20 cellular contexts compared by ENCODE assay signal in the genomic region with DNA sequence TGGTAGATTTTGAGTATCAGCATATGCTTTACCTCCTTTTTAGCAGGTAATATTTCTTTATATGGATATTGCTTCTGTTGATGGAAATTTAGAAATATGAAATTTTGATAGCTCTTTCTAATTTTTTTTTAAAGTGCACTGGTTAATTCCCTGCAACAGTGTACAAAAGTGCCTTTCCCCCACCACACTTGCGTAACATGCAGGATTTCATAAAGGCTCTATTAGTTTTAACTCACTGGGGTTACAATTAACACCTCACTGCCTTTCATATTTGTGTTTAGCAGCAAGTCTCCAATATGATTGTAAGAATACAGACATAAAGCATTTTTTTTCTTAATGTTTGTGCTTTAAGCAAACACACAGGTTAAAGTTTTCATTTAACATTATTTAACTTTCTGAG. TPM values are rescaled to one million over a fixed set of nuclear protein-coding genes. Genes with fewer than 3 reads are reported as not detected.
DNase-seq lines count a peak whose midpoint lies in the region; ATAC-seq, FAIRE-seq and TF ChIP-seq lines count a peak whose summit lies in the region.
"Had no signal": no experiment of that assay in that cellular context is flagged by ENCODE, and none has a peak within 500 bp of the region (broad histone marks: within the 10 kb centered on the region; RNA-seq: fewer than 3 reads in every experiment).

No MANE protein-coding gene starts in this region.

- no peaks in the 10 kb centered on the region for H3K27me3 Mint-ChIP-seq in mesothelial cell of epicardium (ENCODE audit: low read depth)
- H3K27me3 Mint-ChIP-seq: activated B cell treated with CpG ODN at 0.5 μM for 24 hours; natural killer cell treated with Interleukin-12 subunit alpha and Interleukin-12 subunit beta and Interleukin-15 and Interleukin-18, amount 100 ng/mL, for 72 hours; stimulated activated memory B cell treated with anti-CD40 and anti-IgM and Interleukin-4, amounts not matched to agents 10 μg/mL and 1 μg/mL and 100 μg/mL, for 72 hours had no signal

- H3K36me3 Mint-ChIP-seq in mesothelial cell of epicardium: peaks cover 2% of the 10 kb centered on the region
- H3K36me3 Mint-ChIP-seq: natural killer cell treated with Interleukin-12 subunit alpha and Interleukin-12 subunit beta and Interleukin-15 and Interleukin-18, amount 100 ng/mL, for 72 hours had no signal

- no peak for TF ChIP-seq EP300 in HepG2 (IDR thresholded peaks at IDR 0.05; ENCODE audit: low read depth in 2 of 2, low read length in 2 of 2)
- TF ChIP-seq EP300 in HepG2 (CRISPR knock-in tag; IDR thresholded peaks at IDR 0.05; ENCODE audit: borderline replicate concordance): no peak

- H3K79me2 ChIP-seq in HepG2 (ENCODE audit: insufficient read depth, low read length): peaks cover 58% of the 10 kb centered on the region
- peaks cover 73% of the 10 kb centered on the region for H3K79me2 ChIP-seq in osteoblast (ENCODE audit: insufficient read depth, low read length)

- FAIRE-seq in HepG2 (lab: Jason Lieb, UNC): no peak

- no peak for TF ChIP-seq RAD21 in HepG2 (CRISPR knock-in tag; IDR thresholded peaks at IDR 0.05)

- no TSS peak for BruUV-seq in HepG2 (replicated peaks; lab: Mats Ljungman, UMichigan)

- no peak for TF ChIP-seq POLR2A in HepG2 (IDR thresholded peaks at IDR 0.05; ENCODE audit: insufficient read depth in 1 of 2, low read depth in 2 of 2, low read length in 2 of 2)
- no peak for TF ChIP-seq POLR2A in right lobe of liver (IDR thresholded peaks at IDR 0.05)

- no peak overlapping the region for H3K27ac Mint-ChIP-seq in mesothelial cell of epicardium
- H3K27ac Mint-ChIP-seq: activated B cell treated with CpG ODN at 0.5 μM for 24 hours; activated CD8-positive, alpha-beta T cell treated with anti-CD3 and anti-CD28 coated beads for 36 hours; activated naive CD4-positive, alpha-beta T cell treated with anti-CD3 and anti-CD28 coated beads, Interleukin-2, amount 10 ng/mL, durations not matched to agents 7 days and 5 days; natural killer cell treated with Interleukin-12 subunit alpha and Interleukin-12 subunit beta and Interleukin-15 and Interleukin-18, amount 100 ng/mL, for 72 hours; stimulated activated memory B cell treated with anti-CD40 and anti-IgM and Interleukin-4, amounts not matched to agents 10 μg/mL and 1 μg/mL and 100 μg/mL, for 72 hours had no signal

- no peaks in the 10 kb centered on the region for H3K36me3 ChIP-seq in HepG2 (replicated peaks in 1 of 2; ENCODE audit: control insufficient read depth in 1 of 2, insufficient read depth in 2 of 2, low read length in 2 of 2)
- H3K36me3 ChIP-seq in right lobe of liver: no peaks in the 10 kb centered on the region
- H3K36me3 ChIP-seq in osteoblast (ENCODE audit: insufficient read depth, low read length): no peaks in the 10 kb centered on the region
- H3K36me3 ChIP-seq: ascending aorta, esophagus muscularis mucosa, thoracic aorta had no signal

- no peak overlapping the region for H3K4me2 ChIP-seq in HepG2 (ENCODE audit: low read depth, low read length)
- no peak overlapping the region for H3K4me2 ChIP-seq in osteoblast (ENCODE audit: insufficient read depth, low read length)

- H2AFZ ChIP-seq in HepG2 (ENCODE audit: low read length) (no peak overlapping the region), osteoblast (ENCODE audit: low read length) (no peak overlapping the region)
- H2AFZ ChIP-seq: parathyroid adenoma had no signal

- H3K4me1 ChIP-seq in HepG2 (ENCODE audit: insufficient read depth, low read length): peaks cover 18% of the 10 kb centered on the region
- H3K4me1 ChIP-seq in right lobe of liver: no peaks in the 10 kb centered on the region
- peaks cover 15% of the 10 kb centered on the region for H3K4me1 ChIP-seq in osteoblast (ENCODE audit: insufficient read depth, low read length)

- DNase-seq in HepG2 (ENCODE audit: low spot score) (no peak), right lobe of liver (no peak), NCI-H748 (lab: John Stamatoyannopoulos, UW; ENCODE audit: unreplicated experiment) (peak; percentile 72), epithelial cell of esophagus (ENCODE audit: low read depth) (peak; percentile 16), NCI-H128 (lab: John Stamatoyannopoulos, UW; ENCODE audit: unreplicated experiment) (no peak), osteoblast (ENCODE audit: insufficient read length, low spot score, missing footprints) (no peak), mesothelial cell of epicardium (ENCODE audit: low spot score in 2 of 2, unreplicated experiment in 2 of 2) (no peak)
- no peak for DNase-seq in activated CD4-positive, alpha-beta T cell treated with anti-CD3 and anti-CD28 coated beads for 48 hours
- DNase-seq: activated B cell treated with CpG ODN at 0.5 μM for 24 hours; activated CD8-positive, alpha-beta T cell treated with anti-CD3 and anti-CD28 coated beads for 36 hours; activated naive CD4-positive, alpha-beta T cell treated with anti-CD3 and anti-CD28 coated beads, Interleukin-2, amount 10 ng/mL, durations not matched to agents 7 days and 5 days; cerebellar nuclear complex; DMS 273 treated with DMSO at 0.1 percent for 48 hours; KG1 had no signal

- POLR2A ChIA-PET in HepG2 (lab: Yijun Ruan, JAX): no interaction called here

- H3K9ac ChIP-seq in HepG2 (ENCODE audit: insufficient read depth, low read depth, low read length): no peak overlapping the region
- H3K9ac ChIP-seq: parathyroid adenoma had no signal

- ATAC-seq in HepG2 (no peak), right lobe of liver (no peak)
- ATAC-seq: activated CD8-positive, alpha-beta T cell treated with anti-CD3 and anti-CD28 coated beads for 36 hours; natural killer cell treated with Interleukin-12 subunit alpha and Interleukin-12 subunit beta and Interleukin-15 and Interleukin-18, amount 100 ng/mL, for 72 hours; stimulated activated memory B cell treated with anti-CD40 and anti-IgM and Interleukin-4, amounts not matched to agents 10 μg/mL and 1 μg/mL and 100 μg/mL, for 72 hours had no signal

- H3K4me3 ChIP-seq in HepG2 (replicated peaks in 1 of 3; ENCODE audit: insufficient read depth in 1 of 3, low read depth in 2 of 3, low read length in 3 of 3) (no peak overlapping the region), right lobe of liver (no peak overlapping the region), epithelial cell of esophagus (ENCODE audit: low read length) (no peak overlapping the region), osteoblast (ENCODE audit: insufficient read depth, low read length) (no peak overlapping the region)
- H3K4me3 ChIP-seq: ascending aorta, esophagus muscularis mucosa, thoracic aorta had no signal

- H4K20me1 ChIP-seq in HepG2 (ENCODE audit: insufficient read depth, low read length): no peaks in the 10 kb centered on the region; the same call in 1 of the 2 replicates
- H4K20me1 ChIP-seq in osteoblast (ENCODE audit: insufficient read depth, low read length): peaks cover 16% of the 10 kb centered on the region

- peaks cover 23% of the 10 kb centered on the region for H3K4me1 Mint-ChIP-seq in mesothelial cell of epicardium

- WGBS in HepG2 (ENCODE audit: low lambda C conversion rate): 100% methylated on average over 1 of the region's 1 CpG
- 75% methylated on average over 1 of the region's 1 CpG for WGBS in right lobe of liver (ENCODE audit: insufficient coverage, low coverage, low lambda C conversion rate, missing lambda C conversion rate)

- CTCF ChIA-PET in HepG2 (lab: Yijun Ruan, JAX; ENCODE audit: low intra/inter-chr PET ratio, low total read pairs): no interaction called here

- no peaks in the 10 kb centered on the region for H3K27me3 ChIP-seq in HepG2 (ENCODE audit: control insufficient read depth in 1 of 2, insufficient read depth in 2 of 2, low read length in 2 of 2)
- no peaks in the 10 kb centered on the region for H3K27me3 ChIP-seq in right lobe of liver
- no peaks in the 10 kb centered on the region for H3K27me3 ChIP-seq in osteoblast (ENCODE audit: insufficient read depth, low read length)
- H3K27me3 ChIP-seq: ascending aorta, esophagus muscularis mucosa had no signal

- TF ChIP-seq CTCF in HepG2 (CRISPR knock-in tag; IDR thresholded peaks at IDR 0.05) (no peak), right lobe of liver (IDR thresholded peaks at IDR 0.05) (no peak), epithelial cell of esophagus (IDR thresholded peaks at IDR 0.05; ENCODE audit: insufficient read depth, low read depth, low read length, missing control alignments) (no peak), osteoblast (IDR thresholded peaks at IDR 0.05; ENCODE audit: extremely low read depth, low read depth, low read length) (no peak), mesothelial cell of epicardium (IDR thresholded peaks at IDR 0.05; ENCODE audit: unreplicated experiment) (no peak)

- in situ Hi-C loops in HepG2 (cut with HindIII; ENCODE audit: extremely low pct_ligation_motif_present, low pct_unique_long_range_greater_than_20kb): no loop called here

- no peaks in the 10 kb centered on the region for H3K9me3 Mint-ChIP-seq in mesothelial cell of epicardium
- H3K9me3 Mint-ChIP-seq: activated B cell treated with CpG ODN at 0.5 μM for 24 hours; activated CD8-positive, alpha-beta T cell treated with anti-CD3 and anti-CD28 coated beads for 36 hours; activated naive CD4-positive, alpha-beta T cell treated with anti-CD3 and anti-CD28 coated beads, Interleukin-2, amount 10 ng/mL, durations not matched to agents 7 days and 5 days; natural killer cell treated with Interleukin-12 subunit alpha and Interleukin-12 subunit beta and Interleukin-15 and Interleukin-18, amount 100 ng/mL, for 72 hours; stimulated activated memory B cell treated with anti-CD40 and anti-IgM and Interleukin-4, amounts not matched to agents 10 μg/mL and 1 μg/mL and 100 μg/mL, for 72 hours had no signal

- H3K9me3 ChIP-seq in HepG2 (ENCODE audit: low read length) (no peaks in the 10 kb centered on the region), right lobe of liver (no peaks in the 10 kb centered on the region), osteoblast (ENCODE audit: low read depth, low read length) (no peaks in the 10 kb centered on the region)
- H3K9me3 ChIP-seq: ascending aorta, esophagus muscularis mucosa, thoracic aorta had no signal

- H3K27ac ChIP-seq in HepG2 (ENCODE audit: extremely low read length, insufficient read depth, low read length) (no peak overlapping the region), right lobe of liver (no peak overlapping the region), osteoblast (ENCODE audit: low read depth, low read length) (no peak overlapping the region)
- H3K27ac ChIP-seq: ascending aorta, esophagus muscularis mucosa, parathyroid adenoma, thoracic aorta had no signal

- H3K4me3 Mint-ChIP-seq in mesothelial cell of epicardium: no peak overlapping the region
- H3K4me3 Mint-ChIP-seq: activated B cell treated with CpG ODN at 0.5 μM for 24 hours; activated CD8-positive, alpha-beta T cell treated with anti-CD3 and anti-CD28 coated beads for 36 hours; activated naive CD4-positive, alpha-beta T cell treated with anti-CD3 and anti-CD28 coated beads, Interleukin-2, amount 10 ng/mL, durations not matched to agents 7 days and 5 days; natural killer cell treated with Interleukin-12 subunit alpha and Interleukin-12 subunit beta and Interleukin-15 and Interleukin-18, amount 100 ng/mL, for 72 hours; stimulated activated memory B cell treated with anti-CD40 and anti-IgM and Interleukin-4, amounts not matched to agents 10 μg/mL and 1 μg/mL and 100 μg/mL, for 72 hours had no signal

- intact Hi-C loops in HepG2 (cut with micrococcal nuclease; ENCODE audit: unreplicated experiment): no loop called here
- intact Hi-C loops in right lobe of liver (cut with DNase I): no loop called here

RNA-seq across cellular contexts. Expression of gene MNAT1, which starts 25.6 kb away (rescaled TPM):
- total RNA-seq in HepG2 (2016; rRNA removed; fragmentation: Illumina TruSeq; extraction: Trizol): 94.8 and 130 TPM in 2 replicates
- total RNA-seq in HepG2 (2016; cell fraction: cytosol; rRNA removed; fragmentation: Illumina TruSeq; extraction: Trizol; ENCODE audit: low read depth): 60.3 and 68.8 TPM in 2 replicates
- total RNA-seq in HepG2 (2016; cell fraction: insoluble cytoplasmic fraction; rRNA removed; fragmentation: Illumina TruSeq; extraction: Trizol): 93.8 and 135 TPM in 2 replicates
- 31.2 and 38.1 TPM in 2 replicates for total RNA-seq in HepG2 (2016; cell fraction: membrane; rRNA removed; fragmentation: Illumina TruSeq; extraction: Trizol)
- 93.5 and 99.8 TPM in 2 replicates for total RNA-seq in HepG2 (2016; cell fraction: nucleus; rRNA removed; fragmentation: Illumina TruSeq; extraction: Trizol)
- polyA plus RNA-seq in HepG2 (2011; rRNA removed): 45.8 and 49.2 TPM in 2 replicates
- polyA plus RNA-seq in HepG2 (2011; cell fraction: cytosol; rRNA removed): 31.1 and 41.1 TPM in 2 replicates
- 15.4 and 16.3 TPM in 2 replicates for polyA plus RNA-seq in HepG2 (2011; cell fraction: nucleus; rRNA removed)
- 41.3 and 44.6 TPM in 2 replicates for polyA plus RNA-seq in HepG2 (2012)
- 8.7 and 10.2 TPM in 2 replicates for polyA plus RNA-seq in HepG2 (2016; cell fraction: cytosol; fragmentation: Illumina TruSeq; extraction: Trizol; ENCODE audit: low read depth)
- 107 and 116 TPM in 2 replicates for polyA plus RNA-seq in HepG2 (2016; cell fraction: insoluble cytoplasmic fraction; fragmentation: Illumina TruSeq; extraction: Trizol; ENCODE audit: low read depth)
- polyA plus RNA-seq in HepG2 (2016; cell fraction: membrane; fragmentation: Illumina TruSeq; extraction: Trizol; ENCODE audit: low read depth): 12.3 and 12.4 TPM in 2 replicates
- 39.6 and 40.0 TPM in 2 replicates for polyA plus RNA-seq in HepG2 (2016; cell fraction: nucleus; fragmentation: Illumina TruSeq; extraction: Trizol; ENCODE audit: insufficient read depth, low read depth)
- 20.6 and 44.6 TPM in 2 replicates for polyA minus RNA-seq in HepG2 (2011; rRNA and poly(A)+ RNA removed; ENCODE audit: low replicate concordance)
- 24.3 and 30.5 TPM in 2 replicates for polyA minus RNA-seq in HepG2 (2011; cell fraction: cytosol; rRNA and poly(A)+ RNA removed)
- 113 and 135 TPM in 2 replicates for polyA minus RNA-seq in HepG2 (2011; cell fraction: nucleus; rRNA and poly(A)+ RNA removed)
- total RNA-seq in right lobe of liver: 10 to 100 TPM; 10.5 to 15.2 (median 12.3) TPM
- total RNA-seq in osteoblast: 51.4 and 57.2 TPM in 2 replicates
- 40.4 to 44.1 TPM (median 41.5 TPM) in 3 replicates for total RNA-seq in mesothelial cell of epicardium

RNA-seq across cellular contexts. Expression of gene SIX4, which starts 36.1 kb away (rescaled TPM):
- total RNA-seq in HepG2 (2016; rRNA removed; fragmentation: Illumina TruSeq; extraction: Trizol) (6.0 and 6.7 TPM in 2 replicates), right lobe of liver (under 1 TPM in 5 of 6 experiments, not detected in 1; 0.04 to 0.43 (median 0.23) TPM), osteoblast (14.5 and 15.6 TPM in 2 replicates), mesothelial cell of epicardium (17.4 to 18.0 TPM (median 17.9 TPM) in 3 replicates)
- total RNA-seq in HepG2 (2016; cell fraction: cytosol; rRNA removed; fragmentation: Illumina TruSeq; extraction: Trizol; ENCODE audit: low read depth): 0.35 and 0.51 TPM in 2 replicates
- total RNA-seq in HepG2 (2016; cell fraction: insoluble cytoplasmic fraction; rRNA removed; fragmentation: Illumina TruSeq; extraction: Trizol): 5.4 and 5.9 TPM in 2 replicates
- 2.6 and 3.0 TPM in 2 replicates for total RNA-seq in HepG2 (2016; cell fraction: membrane; rRNA removed; fragmentation: Illumina TruSeq; extraction: Trizol)
- 5.0 and 6.1 TPM in 2 replicates for total RNA-seq in HepG2 (2016; cell fraction: nucleus; rRNA removed; fragmentation: Illumina TruSeq; extraction: Trizol)
- polyA plus RNA-seq in HepG2 (2011; rRNA removed): 4.5 and 5.0 TPM in 2 replicates
- 2.4 and 3.0 TPM in 2 replicates for polyA plus RNA-seq in HepG2 (2011; cell fraction: cytosol; rRNA removed)
- polyA plus RNA-seq in HepG2 (2011; cell fraction: nucleus; rRNA removed): 4.1 and 4.4 TPM in 2 replicates
- polyA plus RNA-seq in HepG2 (2012): 3.2 and 3.9 TPM in 2 replicates
- polyA plus RNA-seq in HepG2 (2016; cell fraction: cytosol; fragmentation: Illumina TruSeq; extraction: Trizol; ENCODE audit: low read depth): 0.10 and 0.14 TPM in 2 replicates
- polyA plus RNA-seq in HepG2 (2016; cell fraction: insoluble cytoplasmic fraction; fragmentation: Illumina TruSeq; extraction: Trizol; ENCODE audit: low read depth): 2.9 and 5.1 TPM in 2 replicates
- 0.61 and 0.83 TPM in 2 replicates for polyA plus RNA-seq in HepG2 (2016; cell fraction: membrane; fragmentation: Illumina TruSeq; extraction: Trizol; ENCODE audit: low read depth)
- polyA plus RNA-seq in HepG2 (2016; cell fraction: nucleus; fragmentation: Illumina TruSeq; extraction: Trizol; ENCODE audit: insufficient read depth, low read depth): 5.3 and 7.3 TPM in 2 replicates
- polyA minus RNA-seq in HepG2 (2011; rRNA and poly(A)+ RNA removed; ENCODE audit: low replicate concordance): 8.9 and 18.4 TPM in 2 replicates
- polyA minus RNA-seq in HepG2 (2011; cell fraction: cytosol; rRNA and poly(A)+ RNA removed): 5.5 and 6.8 TPM in 2 replicates
- polyA minus RNA-seq in HepG2 (2011; cell fraction: nucleus; rRNA and poly(A)+ RNA removed): 5.7 and 8.0 TPM in 2 replicates
- total RNA-seq: activated B cell treated with CpG ODN at 0.5 μM for 24 hours; activated CD8-positive, alpha-beta T cell treated with anti-CD3 and anti-CD28 coated beads for 36 hours had no signal

Comparison
In these comparisons a context has a peak if more than half of its experiments do, and no peak if none do; other contexts are left out.
1. DNase-seq: peak in NCI-H748 (single experiment) and epithelial cell of esophagus (single experiment); none in HepG2 (single experiment), right lobe of liver (0 of 3), NCI-H128 (single experiment), activated CD4-positive, alpha-beta T cell treated with anti-CD3 and anti-CD28 coated beads for 48 hours (single experiment), osteoblast (single experiment) and mesothelial cell of epicardium (0 of 2).